3 cellular contexts compared by ENCODE assay signal in genomic region chr1:198084509-198084908, GRCh38.
TF ChIP-seq lines count a peak whose summit lies in the region.

No MANE protein-coding gene starts in this region.

TF ChIP-seq in GM23338, 12 proteins besides CTCF, POLR2A, EP300 and RAD21:
- TF ChIP-seq, protein P1, sequence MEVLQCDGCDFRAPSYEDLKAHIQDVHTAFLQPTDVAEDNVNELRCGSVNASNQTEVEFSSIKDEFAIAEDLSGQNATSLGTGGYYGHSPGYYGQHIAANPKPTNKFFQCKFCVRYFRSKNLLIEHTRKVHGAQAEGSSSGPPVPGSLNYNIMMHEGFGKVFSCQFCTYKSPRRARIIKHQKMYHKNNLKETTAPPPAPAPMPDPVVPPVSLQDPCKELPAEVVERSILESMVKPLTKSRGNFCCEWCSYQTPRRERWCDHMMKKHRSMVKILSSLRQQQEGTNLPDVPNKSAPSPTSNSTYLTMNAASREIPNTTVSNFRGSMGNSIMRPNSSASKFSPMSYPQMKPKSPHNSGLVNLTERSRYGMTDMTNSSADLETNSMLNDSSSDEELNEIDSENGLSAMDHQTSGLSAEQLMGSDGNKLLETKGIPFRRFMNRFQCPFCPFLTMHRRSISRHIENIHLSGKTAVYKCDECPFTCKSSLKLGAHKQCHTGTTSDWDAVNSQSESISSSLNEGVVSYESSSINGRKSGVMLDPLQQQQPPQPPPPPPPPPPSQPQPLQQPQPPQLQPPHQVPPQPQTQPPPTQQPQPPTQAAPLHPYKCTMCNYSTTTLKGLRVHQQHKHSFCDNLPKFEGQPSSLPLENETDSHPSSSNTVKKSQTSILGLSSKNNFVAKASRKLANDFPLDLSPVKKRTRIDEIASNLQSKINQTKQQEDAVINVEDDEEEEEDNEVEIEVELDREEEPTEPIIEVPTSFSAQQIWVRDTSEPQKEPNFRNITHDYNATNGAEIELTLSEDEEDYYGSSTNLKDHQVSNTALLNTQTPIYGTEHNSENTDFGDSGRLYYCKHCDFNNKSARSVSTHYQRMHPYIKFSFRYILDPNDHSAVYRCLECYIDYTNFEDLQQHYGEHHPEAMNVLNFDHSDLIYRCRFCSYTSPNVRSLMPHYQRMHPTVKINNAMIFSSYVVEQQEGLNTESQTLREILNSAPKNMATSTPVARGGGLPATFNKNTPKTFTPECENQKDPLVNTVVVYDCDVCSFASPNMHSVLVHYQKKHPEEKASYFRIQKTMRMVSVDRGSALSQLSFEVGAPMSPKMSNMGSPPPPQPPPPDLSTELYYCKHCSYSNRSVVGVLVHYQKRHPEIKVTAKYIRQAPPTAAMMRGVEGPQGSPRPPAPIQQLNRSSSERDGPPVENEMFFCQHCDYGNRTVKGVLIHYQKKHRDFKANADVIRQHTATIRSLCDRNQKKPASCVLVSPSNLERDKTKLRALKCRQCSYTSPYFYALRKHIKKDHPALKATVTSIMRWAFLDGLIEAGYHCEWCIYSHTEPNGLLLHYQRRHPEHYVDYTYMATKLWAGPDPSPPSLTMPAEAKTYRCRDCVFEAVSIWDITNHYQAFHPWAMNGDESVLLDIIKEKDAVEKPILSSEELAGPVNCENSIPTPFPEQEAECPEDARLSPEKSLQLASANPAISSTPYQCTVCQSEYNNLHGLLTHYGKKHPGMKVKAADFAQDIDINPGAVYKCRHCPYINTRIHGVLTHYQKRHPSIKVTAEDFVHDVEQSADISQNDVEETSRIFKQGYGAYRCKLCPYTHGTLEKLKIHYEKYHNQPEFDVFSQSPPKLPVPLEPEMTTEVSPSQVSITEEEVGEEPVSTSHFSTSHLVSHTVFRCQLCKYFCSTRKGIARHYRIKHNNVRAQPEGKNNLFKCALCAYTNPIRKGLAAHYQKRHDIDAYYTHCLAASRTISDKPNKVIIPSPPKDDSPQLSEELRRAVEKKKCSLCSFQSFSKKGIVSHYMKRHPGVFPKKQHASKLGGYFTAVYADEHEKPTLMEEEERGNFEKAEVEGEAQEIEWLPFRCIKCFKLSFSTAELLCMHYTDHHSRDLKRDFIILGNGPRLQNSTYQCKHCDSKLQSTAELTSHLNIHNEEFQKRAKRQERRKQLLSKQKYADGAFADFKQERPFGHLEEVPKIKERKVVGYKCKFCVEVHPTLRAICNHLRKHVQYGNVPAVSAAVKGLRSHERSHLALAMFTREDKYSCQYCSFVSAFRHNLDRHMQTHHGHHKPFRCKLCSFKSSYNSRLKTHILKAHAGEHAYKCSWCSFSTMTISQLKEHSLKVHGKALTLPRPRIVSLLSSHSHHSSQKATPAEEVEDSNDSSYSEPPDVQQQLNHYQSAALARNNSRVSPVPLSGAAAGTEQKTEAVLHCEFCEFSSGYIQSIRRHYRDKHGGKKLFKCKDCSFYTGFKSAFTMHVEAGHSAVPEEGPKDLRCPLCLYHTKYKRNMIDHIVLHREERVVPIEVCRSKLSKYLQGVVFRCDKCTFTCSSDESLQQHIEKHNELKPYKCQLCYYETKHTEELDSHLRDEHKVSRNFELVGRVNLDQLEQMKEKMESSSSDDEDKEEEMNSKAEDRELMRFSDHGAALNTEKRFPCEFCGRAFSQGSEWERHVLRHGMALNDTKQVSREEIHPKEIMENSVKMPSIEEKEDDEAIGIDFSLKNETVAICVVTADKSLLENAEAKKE (CRISPR knock-in tag; IDR thresholded peaks at IDR 0.05) = no peak
- TF ChIP-seq EZH2 (IDR thresholded peaks at IDR 0.05; ENCODE audit: low read depth, unreplicated experiment) (no peak), ZNF331 (CRISPR knock-in tag; IDR thresholded peaks at IDR 0.05; ENCODE audit: low read depth) (no peak), NANOG (IDR thresholded peaks at IDR 0.05; ENCODE audit: borderline replicate concordance) (no peak), JUNB (IDR thresholded peaks at IDR 0.05; ENCODE audit: unreplicated experiment) (no peak)

TF ChIP-seq in HEK293, 187 proteins besides CTCF, POLR2A, EP300 and RAD21:
- TF ChIP-seq SCRT2 (tag by site-specific recombination; IDR thresholded peaks at IDR 0.05) (0 out of 2 replicates have a peak, but pooled peaks have one; percentile 17), ZNF645 (tag by site-specific recombination; IDR thresholded peaks at IDR 0.05) (no peak), SP2 (tag by site-specific recombination; IDR thresholded peaks at IDR 0.05) (no peak), ZNF174 (tag by site-specific recombination; IDR thresholded peaks at IDR 0.05) (no peak), ZFP37 (tag by site-specific recombination; IDR thresholded peaks at IDR 0.05) (no peak)
- TF ChIP-seq, protein P2, sequence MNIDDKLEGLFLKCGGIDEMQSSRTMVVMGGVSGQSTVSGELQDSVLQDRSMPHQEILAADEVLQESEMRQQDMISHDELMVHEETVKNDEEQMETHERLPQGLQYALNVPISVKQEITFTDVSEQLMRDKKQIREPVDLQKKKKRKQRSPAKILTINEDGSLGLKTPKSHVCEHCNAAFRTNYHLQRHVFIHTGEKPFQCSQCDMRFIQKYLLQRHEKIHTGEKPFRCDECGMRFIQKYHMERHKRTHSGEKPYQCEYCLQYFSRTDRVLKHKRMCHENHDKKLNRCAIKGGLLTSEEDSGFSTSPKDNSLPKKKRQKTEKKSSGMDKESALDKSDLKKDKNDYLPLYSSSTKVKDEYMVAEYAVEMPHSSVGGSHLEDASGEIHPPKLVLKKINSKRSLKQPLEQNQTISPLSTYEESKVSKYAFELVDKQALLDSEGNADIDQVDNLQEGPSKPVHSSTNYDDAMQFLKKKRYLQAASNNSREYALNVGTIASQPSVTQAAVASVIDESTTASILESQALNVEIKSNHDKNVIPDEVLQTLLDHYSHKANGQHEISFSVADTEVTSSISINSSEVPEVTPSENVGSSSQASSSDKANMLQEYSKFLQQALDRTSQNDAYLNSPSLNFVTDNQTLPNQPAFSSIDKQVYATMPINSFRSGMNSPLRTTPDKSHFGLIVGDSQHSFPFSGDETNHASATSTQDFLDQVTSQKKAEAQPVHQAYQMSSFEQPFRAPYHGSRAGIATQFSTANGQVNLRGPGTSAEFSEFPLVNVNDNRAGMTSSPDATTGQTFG (tag by site-specific recombination; IDR thresholded peaks at IDR 0.05; ENCODE audit: borderline replicate concordance) = no peak
TF ChIP-seq in HEK293: peak in this region for 1.

TF ChIP-seq in H1, 55 proteins besides CTCF, POLR2A, EP300 and RAD21:
- TF ChIP-seq RNF2 (IDR thresholded peaks at IDR 0.05; ENCODE audit: borderline replicate concordance, low read depth, low read length, missing control alignments, poor library complexity, severe bottlenecking) = no peak
- TF ChIP-seq SIN3A (conservative IDR thresholded peaks at IDR 0.05 in 1 of 2, IDR thresholded peaks at IDR 0.05 in 1 of 2; ENCODE audit: low read depth in 1 of 2, low read length in 2 of 2) = no peak
- TF ChIP-seq CBX8 (IDR thresholded peaks at IDR 0.05; ENCODE audit: borderline replicate concordance, low read depth, low read length) = no peak
TF ChIP-seq in H1: peak in this region for 0.
